In the genomic region with DNA sequence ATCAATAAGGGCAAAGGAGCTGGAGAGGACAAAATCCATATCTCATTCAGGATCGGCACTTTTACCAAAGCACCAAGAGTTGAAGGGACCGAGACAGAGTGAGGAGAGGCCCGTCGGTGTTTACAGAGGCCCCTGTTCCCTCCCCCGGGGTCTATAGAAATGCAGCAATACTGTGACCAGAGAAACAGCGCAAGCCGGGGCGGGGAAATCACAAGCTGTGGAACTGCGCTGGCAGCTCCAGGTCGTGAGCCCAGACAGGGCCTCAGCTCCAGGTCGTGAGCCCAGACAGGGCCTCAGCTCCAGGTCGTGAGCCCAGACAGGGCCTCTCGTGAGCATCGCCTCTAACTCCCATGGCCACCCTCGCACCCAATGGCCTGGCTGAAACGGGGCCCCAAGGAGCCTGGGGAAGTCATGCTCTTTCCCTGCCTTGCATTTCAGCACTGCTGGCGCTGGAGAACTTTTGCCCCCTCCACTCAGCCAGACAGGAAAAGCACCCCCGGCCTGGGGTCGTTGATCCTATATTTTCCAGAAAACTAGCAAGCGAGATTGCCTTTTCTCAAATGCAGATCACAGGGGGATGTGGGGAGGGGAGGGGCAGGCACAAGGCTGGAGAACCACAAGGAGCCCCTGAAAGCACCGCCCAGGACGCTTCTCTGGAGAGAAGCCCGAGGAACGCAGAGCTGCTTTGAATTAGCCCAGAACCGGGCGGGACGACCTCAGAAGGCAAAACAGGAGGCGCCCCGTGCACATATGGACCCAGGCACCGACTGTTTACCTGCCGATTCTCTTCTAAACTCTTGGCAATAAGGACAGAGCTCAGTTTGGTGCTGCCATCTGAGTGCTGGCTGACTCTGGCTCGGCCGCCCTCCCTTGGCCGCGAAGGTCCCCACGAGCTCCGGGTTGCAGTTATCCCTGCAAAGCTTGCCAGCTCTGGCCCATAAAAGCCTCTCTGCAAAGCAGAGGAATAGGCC, we compare ENCODE assay signal across 12 cellular contexts.
"Had no signal": no experiment of that assay in that cellular context is flagged by ENCODE, and none has a peak within 500 bp of the region (broad histone marks: within the 10 kb centered on the region; RNA-seq: fewer than 3 reads in every experiment).

No MANE protein-coding gene starts in this region.

- H3K9me3 ChIP-seq: lower lobe of right lung, pancreas had no signal

- H3K4me3 ChIP-seq: cardiac muscle cell, lower lobe of right lung, neural progenitor cell, pancreas had no signal

- H3K4me1 ChIP-seq: lower lobe of right lung, pancreas had no signal

- H3K4me1 Mint-ChIP-seq: activated naive CD4-positive, alpha-beta T cell treated with anti-CD3 and anti-CD28 coated beads, Interleukin-2, amount 10 ng/mL, durations not matched to agents 7 days and 5 days; neural progenitor cell; stimulated activated effector memory CD8-positive, alpha-beta T cell treated with anti-CD3 and anti-CD28 coated beads, Interleukin-12 subunit alpha, Interleukin-12 subunit beta, amount 100 ng/mL, for 72 hours; T-cell had no signal

- DNase-seq: activated CD4-positive, CD25-positive, alpha-beta regulatory T cell treated with anti-CD3 and anti-CD28 coated beads, Interleukin-2, amount 50 U/mL, for 72 hours; activated naive CD4-positive, alpha-beta T cell treated with anti-CD3 and anti-CD28 coated beads, Interleukin-2, amount 10 ng/mL, durations not matched to agents 7 days and 5 days; hippocampal formation; kidney glomerular epithelial cell; lower lobe of right lung; pancreas; T-cell; T1000 had no signal

- H3K27ac ChIP-seq: cardiac muscle cell, lower lobe of right lung, neural progenitor cell, pancreas had no signal

- H2AFZ ChIP-seq: neural progenitor cell had no signal

- H3K36me3 ChIP-seq: cardiac muscle cell, lower lobe of right lung, neural progenitor cell, pancreas had no signal

- H3K27me3 ChIP-seq: cardiac muscle cell, neural progenitor cell, pancreas had no signal

- H3K27ac Mint-ChIP-seq: activated naive CD4-positive, alpha-beta T cell treated with anti-CD3 and anti-CD28 coated beads, Interleukin-2, amount 10 ng/mL, durations not matched to agents 7 days and 5 days; activated T-helper 2 cell treated with anti-CD3 and anti-CD28 coated beads, Interferon-gamma antibody, Interleukin-2, Interleukin-4, amounts not matched to agents 10 μg/mL and 5 μg/mL and 100 μg/mL, durations not matched to agents 14 hours and 24 hours and 36 hours; neural progenitor cell; stimulated activated effector memory CD8-positive, alpha-beta T cell treated with anti-CD3 and anti-CD28 coated beads, Interleukin-12 subunit alpha, Interleukin-12 subunit beta, amount 100 ng/mL, for 72 hours; T-cell had no signal

- H3K4me2 ChIP-seq: neural progenitor cell had no signal

- H3K4me3 Mint-ChIP-seq: activated naive CD4-positive, alpha-beta T cell treated with anti-CD3 and anti-CD28 coated beads, Interleukin-2, amount 10 ng/mL, durations not matched to agents 7 days and 5 days; neural progenitor cell; stimulated activated effector memory CD8-positive, alpha-beta T cell treated with anti-CD3 and anti-CD28 coated beads, Interleukin-12 subunit alpha, Interleukin-12 subunit beta, amount 100 ng/mL, for 72 hours; T-cell had no signal

- H3K9me3 Mint-ChIP-seq: activated naive CD4-positive, alpha-beta T cell treated with anti-CD3 and anti-CD28 coated beads, Interleukin-2, amount 10 ng/mL, durations not matched to agents 7 days and 5 days; activated T-helper 2 cell treated with anti-CD3 and anti-CD28 coated beads, Interferon-gamma antibody, Interleukin-2, Interleukin-4, amounts not matched to agents 10 μg/mL and 5 μg/mL and 100 μg/mL, durations not matched to agents 14 hours and 24 hours and 36 hours; stimulated activated effector memory CD8-positive, alpha-beta T cell treated with anti-CD3 and anti-CD28 coated beads, Interleukin-12 subunit alpha, Interleukin-12 subunit beta, amount 100 ng/mL, for 72 hours; T-cell had no signal

- ATAC-seq: lower lobe of right lung; pancreas; stimulated activated effector memory CD8-positive, alpha-beta T cell treated with anti-CD3 and anti-CD28 coated beads, Interleukin-12 subunit alpha, Interleukin-12 subunit beta, amount 100 ng/mL, for 72 hours; T-cell had no signal

- H3K9ac ChIP-seq: neural progenitor cell had no signal

- H3K36me3 Mint-ChIP-seq: activated naive CD4-positive, alpha-beta T cell treated with anti-CD3 and anti-CD28 coated beads, Interleukin-2, amount 10 ng/mL, durations not matched to agents 7 days and 5 days; neural progenitor cell; stimulated activated effector memory CD8-positive, alpha-beta T cell treated with anti-CD3 and anti-CD28 coated beads, Interleukin-12 subunit alpha, Interleukin-12 subunit beta, amount 100 ng/mL, for 72 hours; T-cell had no signal
